In the genomic region with DNA sequence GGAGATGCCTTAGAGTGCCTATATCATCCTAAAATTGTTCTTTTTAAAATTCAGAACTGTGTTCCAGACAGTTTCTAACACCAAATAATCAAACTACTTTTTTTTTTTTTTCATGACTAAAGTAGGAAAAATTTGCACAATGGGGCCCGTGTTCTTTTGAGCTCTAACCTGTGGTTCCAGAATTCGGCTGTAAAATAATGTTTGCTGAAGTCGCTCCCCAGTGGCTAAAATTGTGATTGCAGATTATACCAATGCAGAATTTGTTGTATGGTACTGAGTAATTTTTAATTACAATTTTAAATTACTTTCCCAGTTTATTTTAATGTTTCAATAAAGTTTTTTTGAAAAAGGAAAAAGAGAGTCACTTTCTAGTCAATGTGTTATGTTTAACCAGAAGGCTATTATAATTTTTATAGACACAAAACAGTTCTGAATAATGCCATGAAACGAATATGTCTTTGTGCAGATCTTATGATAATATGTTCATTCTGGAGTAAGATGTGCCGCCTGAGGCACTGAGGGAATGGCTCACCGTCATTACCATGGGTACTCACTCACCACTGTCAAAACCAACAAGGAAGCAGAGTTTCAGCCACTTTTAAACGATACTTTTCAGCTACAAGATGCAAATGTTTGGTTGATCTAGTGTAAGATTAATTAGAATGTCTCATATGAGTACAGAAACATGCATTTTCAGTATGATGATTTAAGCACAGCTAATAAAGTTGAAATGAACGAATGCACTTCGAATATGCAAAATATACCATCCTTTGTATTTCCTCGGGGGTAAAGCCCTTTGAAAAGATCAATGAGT, we compare ENCODE assay signal across 8 cellular contexts.
DNase-seq lines count a peak whose midpoint lies in the region; ATAC-seq and TF ChIP-seq lines count a peak whose summit lies in the region.

No MANE protein-coding gene starts in this region.

- no peaks in the 10 kb centered on the region for H3K9me2 ChIP-seq in HCT116 (ENCODE audit: insufficient read depth)

- DNase-seq in CD4-positive, CD25-positive, alpha-beta regulatory T cell: peak in 2 of 3 donors; percentile 37 to 49
- DNase-seq in HCT116 (ENCODE audit: low read depth, low spot score): peak; percentile 18
- DNase-seq in activated CD4-positive, alpha-beta T cell treated with anti-CD3 and anti-CD28 coated beads, Interleukin-2, amount 50 U/mL, for 48 hours: peak; percentile 28 to 46
- peak; percentile 52 for DNase-seq in germinal center (ENCODE audit: low spot score)
- DNase-seq in NK-92 (lab: John Stamatoyannopoulos, UW; ENCODE audit: unreplicated experiment): no peak
- no peak for DNase-seq in effector CD8-positive, alpha-beta T cell (lab: John Stamatoyannopoulos, UW)

- CTCF ChIA-PET in HCT116 (lab: Charles Lee): interaction anchor here (0.8 to 1.5 kb wide), 9 partner anchors 9 to 300 kb away, joined by 3 to 17 read pairs (median 3); a partner anchor contains a TSS

- H3K4me1 Mint-ChIP-seq in CD4-positive, CD25-positive, alpha-beta regulatory T cell: peaks cover 17 to 53% (median 39%) of the 10 kb centered on the region in 4 donors

- no peak for TF ChIP-seq POLR2A in HCT116 (IDR thresholded peaks at IDR 0.05; ENCODE audit: borderline replicate concordance, extremely low read depth, insufficient read depth, insufficient read length)

- no peak overlapping the region for H3K9ac ChIP-seq in HCT116 (ENCODE audit: low read length)

- peak overlapping the region in 2 of 3 donors; percentile 31 to 48 for H3K27ac Mint-ChIP-seq in CD4-positive, CD25-positive, alpha-beta regulatory T cell

- H3K27ac ChIP-seq in CD4-positive, CD25-positive, alpha-beta regulatory T cell (ENCODE audit: insufficient read depth, low read length, poor library complexity, severe bottlenecking): no peak overlapping the region
- no peak overlapping the region for H3K27ac ChIP-seq in HCT116 (ENCODE audit: low read depth, low read length)

- intact Hi-C loops in HCT116 (cut with micrococcal nuclease): loop anchor here (1.0 kb wide), 1 partner anchor 392 kb away; no protein-coding TSS in a partner anchor

- no peak overlapping the region for H3K4me2 ChIP-seq in HCT116 (ENCODE audit: low read length)

- H4K20me1 ChIP-seq in HCT116 (ENCODE audit: insufficient read depth): no peaks in the 10 kb centered on the region

- peak overlapping the region; percentile 1 to 78 (median 48) for H3K4me3 Mint-ChIP-seq in CD4-positive, CD25-positive, alpha-beta regulatory T cell

- no peaks in the 10 kb centered on the region for H3K36me3 ChIP-seq in CD4-positive, CD25-positive, alpha-beta regulatory T cell (ENCODE audit: control insufficient read depth, insufficient read depth, low read length)
- no peaks in the 10 kb centered on the region for H3K36me3 ChIP-seq in HCT116 (ENCODE audit: control insufficient read depth in 1 of 2, insufficient read depth in 2 of 2, low read length in 2 of 2)

- TF ChIP-seq RAD21 in HCT116 (IDR thresholded peaks at IDR 0.05; ENCODE audit: low read depth): peak; percentile 65

- H3K9me3 ChIP-seq in CD4-positive, CD25-positive, alpha-beta regulatory T cell (ENCODE audit: control insufficient read depth in 2 of 2, low read length in 2 of 2): no peaks in the 10 kb centered on the region
- H3K9me3 ChIP-seq in HCT116 (ENCODE audit: control insufficient read depth in 1 of 2, insufficient read depth in 1 of 2, low read depth in 1 of 2, low read length in 2 of 2): no peaks in the 10 kb centered on the region

- POLR2A ChIA-PET in HCT116 (lab: Charles Lee): interaction anchor here (0.6 kb wide), 1 partner anchor 207 kb away, joined by 3 read pairs; no protein-coding TSS in a partner anchor

- H3K27me3 ChIP-seq in CD4-positive, CD25-positive, alpha-beta regulatory T cell (ENCODE audit: control insufficient read depth, insufficient read depth, low read length): no peaks in the 10 kb centered on the region
- peaks cover 4% of the 10 kb centered on the region for H3K27me3 ChIP-seq in HCT116 (ENCODE audit: insufficient read depth, low read length)

- BruUV-seq in HCT116 (replicated peaks; lab: Mats Ljungman, UMichigan): no TSS peak

- peak; percentile 44 to 68 (median 54); a peak in 5 of 6 replicates for TF ChIP-seq CTCF in HCT116 (IDR thresholded peaks at IDR 0.05 in 2 of 3, conservative IDR thresholded peaks at IDR 0.05 in 1 of 3; ENCODE audit: borderline replicate concordance in 1 of 3, insufficient read depth in 1 of 3, low read depth in 2 of 3, low read length in 2 of 3)

- H2AFZ ChIP-seq in HCT116 (ENCODE audit: low read depth, low read length, poor library complexity, severe bottlenecking): no peak overlapping the region

- no peaks in the 10 kb centered on the region for H3K9me3 Mint-ChIP-seq in CD4-positive, CD25-positive, alpha-beta regulatory T cell

- H3K4me1 ChIP-seq in CD4-positive, CD25-positive, alpha-beta regulatory T cell (ENCODE audit: control insufficient read depth, insufficient read depth, low read length, poor library complexity, severe bottlenecking): peaks cover 45% of the 10 kb centered on the region
- peaks cover 0 to 6% of the 10 kb centered on the region in 2 experiments; a peak in 2 of 4 replicates for H3K4me1 ChIP-seq in HCT116 (ENCODE audit: control insufficient read depth in 1 of 2, insufficient read depth in 2 of 2, low read length in 2 of 2)

- H3K4me3 ChIP-seq in CD4-positive, CD25-positive, alpha-beta regulatory T cell (ENCODE audit: low read depth, low read length): peak overlapping the region; percentile 72
- no peak overlapping the region for H3K4me3 ChIP-seq in HCT116 (replicated peaks in 1 of 2; ENCODE audit: low read depth in 1 of 2, low read length in 2 of 2)

- H3K79me2 ChIP-seq in HCT116 (ENCODE audit: insufficient read depth, low read length): no peaks in the 10 kb centered on the region

- H3K36me3 Mint-ChIP-seq in CD4-positive, CD25-positive, alpha-beta regulatory T cell: peaks cover 7% of the 10 kb centered on the region

- RAD21 ChIA-PET in HCT116 (lab: Charles Lee; ENCODE audit: low non-redundant PET in 1 of 2, low total read pairs in 2 of 2, uncharacterized antibody in 2 of 2, unreplicated experiment in 2 of 2): interaction anchor here in 1 of 2 experiments (0.7 kb wide), 1 partner anchor 105 kb away, joined by 3 read pairs; no protein-coding TSS in a partner anchor

- H3K27me3 Mint-ChIP-seq in CD4-positive, CD25-positive, alpha-beta regulatory T cell: peaks cover 9% of the 10 kb centered on the region

- ATAC-seq in CD4-positive, CD25-positive, alpha-beta regulatory T cell (ENCODE audit: low read depth in 2 of 2): no peak
- ATAC-seq in HCT116 (no peak), GM21786 (IDR thresholded peaks at IDR 0.05; ENCODE audit: unreplicated experiment) (no peak), HG02870 (IDR thresholded peaks at IDR 0.05; ENCODE audit: unreplicated experiment) (no peak)

TF ChIP-seq in HCT116, 20 proteins besides CTCF, POLR2A, EP300 and RAD21:
- TF ChIP-seq ZNF274 (IDR thresholded peaks at IDR 0.05; ENCODE audit: low read depth, low read length): no peak
- no peak for TF ChIP-seq CEBPB (IDR thresholded peaks at IDR 0.05; ENCODE audit: low read depth)
- TF ChIP-seq SRF (IDR thresholded peaks at IDR 0.05; ENCODE audit: low read depth): no peak
- no peak for TF ChIP-seq EZH2phosphoT487 (IDR thresholded peaks at IDR 0.05; ENCODE audit: borderline replicate concordance)
- TF ChIP-seq FOSL1 (IDR thresholded peaks at IDR 0.05; ENCODE audit: low read depth): no peak
- no peak for TF ChIP-seq SP1 (IDR thresholded peaks at IDR 0.05; ENCODE audit: low read depth)
- TF ChIP-seq CBX3 (IDR thresholded peaks at IDR 0.05; ENCODE audit: low read depth): no peak

Comparison
In these comparisons a context has a peak if more than half of its experiments do, and no peak if none do; other contexts are left out.
1. DNase-seq: peak in CD4-positive, CD25-positive, alpha-beta regulatory T cell (2 of 3), HCT116 (single experiment), activated CD4-positive, alpha-beta T cell treated with anti-CD3 and anti-CD28 coated beads, Interleukin-2, amount 50 U/mL, for 48 hours (2 of 2) and germinal center (single experiment); none in NK-92 (single experiment) and effector CD8-positive, alpha-beta T cell (single experiment).